18 cellular contexts compared by ENCODE assay signal in genomic region chr9:76516350-76516749, GRCh38. TPM values are rescaled to one million over a fixed set of nuclear protein-coding genes. Genes with fewer than 3 reads are reported as not detected.
A peak's percentile ranks its signal among the peaks of the same experiment; 100 is the strongest.
DNase-seq lines count a peak whose midpoint lies in the region; ATAC-seq, FAIRE-seq and TF ChIP-seq lines count a peak whose summit lies in the region.
"Had no signal": no experiment of that assay in that cellular context is flagged by ENCODE, and none has a peak within 500 bp of the region (broad histone marks: within the 10 kb centered on the region; RNA-seq: fewer than 3 reads in every experiment).

No MANE protein-coding gene starts in this region.

- H3K23ac ChIP-seq in IMR-90 (ENCODE audit: low read depth, low read length) = no peak overlapping the region

- no peak for TF ChIP-seq RAD21 in IMR-90 (IDR thresholded peaks at IDR 0.05; ENCODE audit: low read length)
- TF ChIP-seq RAD21 in K562 (CRISPR knock-in tag; conservative IDR thresholded peaks at IDR 0.05 in 1 of 2, IDR thresholded peaks at IDR 0.05 in 1 of 2) = no peak

- H3K9me3 Mint-ChIP-seq in stimulated activated naive CD8-positive, alpha-beta T cell treated with anti-CD3 and anti-CD28 coated beads, Interleukin-15, amount 100 ng/mL, for 72 hours = peaks cover 0 to 3% of the 10 kb centered on the region in 2 donors
- H3K9me3 Mint-ChIP-seq: activated T-cell treated with anti-CD3 and anti-CD28 coated beads, Interleukin-2, amount 50 U/mL, for 24 hours had no signal

- no peaks in the 10 kb centered on the region for H3K9me1 ChIP-seq in IMR-90 (ENCODE audit: insufficient read depth, low read length)
- H3K9me1 ChIP-seq in K562 (ENCODE audit: control insufficient read depth, insufficient read depth, low read length) = no peaks in the 10 kb centered on the region

- H2AK9ac ChIP-seq in IMR-90 (replicated peaks; ENCODE audit: low read depth, low read length, poor library complexity) = no peak overlapping the region

- H3K4me3 Mint-ChIP-seq in stimulated activated naive CD8-positive, alpha-beta T cell treated with anti-CD3 and anti-CD28 coated beads, Interleukin-15, amount 100 ng/mL, for 72 hours = no peak overlapping the region
- H3K4me3 Mint-ChIP-seq: activated T-cell treated with anti-CD3 and anti-CD28 coated beads, Interleukin-2, amount 50 U/mL, for 24 hours; stimulated activated naive CD8-positive, alpha-beta T cell treated with anti-CD3 and anti-CD28 coated beads, Interleukin-15, Interleukin-2, amounts not matched to agents 100 ng/mL and 50 ng/mL, for 24 hours had no signal

- H3K79me2 ChIP-seq in K562 (ENCODE audit: control insufficient read depth, insufficient read depth, low read length) = no peaks in the 10 kb centered on the region

- H3K9me3 ChIP-seq in IMR-90 (ENCODE audit: control insufficient read depth, insufficient read depth, low read length) (no peaks in the 10 kb centered on the region), K562 (replicated peaks; ENCODE audit: control insufficient read depth, insufficient read depth, low read depth, low read length) (no peaks in the 10 kb centered on the region)

- no peak overlapping the region for H3K14ac ChIP-seq in IMR-90 (replicated peaks; ENCODE audit: low read depth, low read length)

- CTCF ChIA-PET in IMR-90 (lab: Yijun Ruan, JAX) = no interaction called here
- CTCF ChIA-PET in K562 (lab: Yijun Ruan, JAX; ENCODE audit: low intra/inter-chr PET ratio) = no interaction called here

- no peak for TF ChIP-seq EP300 in K562 (IDR thresholded peaks at IDR 0.05; ENCODE audit: low read length)

- H4K20me1 ChIP-seq in IMR-90 (ENCODE audit: insufficient read depth, low read length) (no peaks in the 10 kb centered on the region), K562 (replicated peaks; ENCODE audit: control insufficient read depth, insufficient read depth, low read length) (no peaks in the 10 kb centered on the region)

- dilution Hi-C loops in IMR-90 (cut with HindIII; ENCODE audit: low sequenced_read_pairs, unreplicated experiment) = no loop called here

- peak; percentile 14 for ATAC-seq in stimulated activated naive CD8-positive, alpha-beta T cell treated with anti-CD3 and anti-CD28 coated beads, Interleukin-15, Interleukin-2, amounts not matched to agents 100 U/mL and 50 U/mL, for 24 hours
- ATAC-seq in stimulated activated naive CD8-positive, alpha-beta T cell treated with anti-CD3 and anti-CD28 coated beads, Interleukin-15, amount 100 ng/mL, for 72 hours = no peak
- ATAC-seq in IMR-90 (ENCODE audit: low read depth) = no peak
- ATAC-seq in K562 = no peak
- ATAC-seq in GM21447 (IDR thresholded peaks at IDR 0.05; ENCODE audit: unreplicated experiment) = no peak

- H2AFZ ChIP-seq in IMR-90 (replicated peaks; ENCODE audit: low read length, poor library complexity) = peak overlapping the region; percentile 52
- H2AFZ ChIP-seq in K562 (ENCODE audit: low read depth, low read length) = no peak overlapping the region

- no peak overlapping the region for H3K27ac Mint-ChIP-seq in stimulated activated naive CD8-positive, alpha-beta T cell treated with anti-CD3 and anti-CD28 coated beads, Interleukin-15, amount 100 ng/mL, for 72 hours
- H3K27ac Mint-ChIP-seq: activated T-cell treated with anti-CD3 and anti-CD28 coated beads, Interleukin-2, amount 50 U/mL, for 24 hours; stimulated activated naive CD8-positive, alpha-beta T cell treated with anti-CD3 and anti-CD28 coated beads, Interleukin-15, Interleukin-2, amounts not matched to agents 100 ng/mL and 50 ng/mL, for 24 hours had no signal

- no peak for FAIRE-seq in K562 (lab: Jason Lieb, UNC)
- FAIRE-seq: G401.6, keratinocyte had no signal

- TF ChIP-seq CTCF in IMR-90 (conservative IDR thresholded peaks at IDR 0.05; ENCODE audit: low read depth, low read length) (no peak), K562 (IDR thresholded peaks at IDR 0.05 in 2 of 3, conservative IDR thresholded peaks at IDR 0.05 in 1 of 3; ENCODE audit: insufficient read depth in 2 of 3, low read depth in 1 of 3, low read length in 3 of 3) (no peak)

- POLR2A ChIA-PET in IMR-90 (lab: Charles Lee; ENCODE audit: unreplicated experiment) = no interaction called here
- POLR2A ChIA-PET in K562 (lab: Yijun Ruan, JAX) = no interaction called here

- no peak overlapping the region for H2AK5ac ChIP-seq in IMR-90 (ENCODE audit: low read depth, low read length)

- no peaks in the 10 kb centered on the region for H3K79me1 ChIP-seq in IMR-90 (ENCODE audit: low read depth in 1 of 2, low read length in 2 of 2)

- no peak overlapping the region for H3K4me2 ChIP-seq in IMR-90 (ENCODE audit: low read depth, low read length)
- H3K4me2 ChIP-seq in K562 (ENCODE audit: insufficient read depth, low read length) = no peak overlapping the region

- no peak overlapping the region for H2BK5ac ChIP-seq in IMR-90 (ENCODE audit: low read depth, low read length, poor library complexity, severe bottlenecking)

- WGBS in IMR-90 (ENCODE audit: extremely low coverage in 2 of 2, insufficient read length in 1 of 2), 2 experiments = 70% methylated on average over 3 of the region's 6 CpGs; no CpG with 5 or more reads in 1 of the 2 experiments
- 3% methylated on average over 5 of the region's 6 CpGs for WGBS in K562 (ENCODE audit: insufficient coverage, low coverage, missing lambda C conversion rate)

- H3K4me1 Mint-ChIP-seq in stimulated activated naive CD8-positive, alpha-beta T cell treated with anti-CD3 and anti-CD28 coated beads, Interleukin-15, amount 100 ng/mL, for 72 hours = no peaks in the 10 kb centered on the region

- no peak overlapping the region for H3K18ac ChIP-seq in IMR-90 (ENCODE audit: low read depth, low read length)

- BruUV-seq in IMR-90 (replicated peaks; lab: Mats Ljungman, UMichigan) (no TSS peak), K562 (replicated peaks; lab: Mats Ljungman, UMichigan) (no TSS peak)

- H3K27ac ChIP-seq in IMR-90 (ENCODE audit: insufficient read depth, low read length) (no peak overlapping the region), K562 (ENCODE audit: extremely low read depth, low read depth, low read length) (no peak overlapping the region)
- H3K27ac ChIP-seq: WERI-Rb-1 had no signal

- no peak overlapping the region for H2BK20ac ChIP-seq in IMR-90 (ENCODE audit: low read depth, low read length)

- H3K4ac ChIP-seq in IMR-90 (ENCODE audit: low read depth, low read length) = no peak overlapping the region

- no peaks in the 10 kb centered on the region for H3K27me3 ChIP-seq in IMR-90 (ENCODE audit: control insufficient read depth, insufficient read depth, low read length)
- H3K27me3 ChIP-seq in K562 (ENCODE audit: control insufficient read depth in 2 of 2, insufficient read depth in 2 of 2, low read length in 2 of 2) = no peaks in the 10 kb centered on the region

- peaks cover 18% of the 10 kb centered on the region for H3K27me3 Mint-ChIP-seq in stimulated activated naive CD8-positive, alpha-beta T cell treated with anti-CD3 and anti-CD28 coated beads, Interleukin-15, amount 100 ng/mL, for 72 hours
- H3K27me3 Mint-ChIP-seq: activated T-cell treated with anti-CD3 and anti-CD28 coated beads, Interleukin-2, amount 50 U/mL, for 24 hours; stimulated activated naive CD8-positive, alpha-beta T cell treated with anti-CD3 and anti-CD28 coated beads, Interleukin-15, Interleukin-2, amounts not matched to agents 100 ng/mL and 50 ng/mL, for 24 hours had no signal

- no peak overlapping the region for H2BK120ac ChIP-seq in IMR-90 (ENCODE audit: low read depth, low read length)

- no peak overlapping the region for H4K91ac ChIP-seq in IMR-90 (ENCODE audit: insufficient read depth, low read depth, low read length)

- H3K36me3 ChIP-seq in IMR-90 (ENCODE audit: control insufficient read depth, insufficient read depth, low read length) (no peaks in the 10 kb centered on the region), K562 (ENCODE audit: control insufficient read depth, insufficient read depth, low read length) (no peaks in the 10 kb centered on the region)
- H3K36me3 ChIP-seq: WERI-Rb-1 had no signal

- no peak overlapping the region for H3K9ac ChIP-seq in IMR-90 (ENCODE audit: low read depth, low read length)
- no peak overlapping the region for H3K9ac ChIP-seq in K562 (ENCODE audit: insufficient read depth in 1 of 2, low read depth in 2 of 2, low read length in 2 of 2)

- no peak for TF ChIP-seq POLR2A in IMR-90 (IDR thresholded peaks at IDR 0.05; ENCODE audit: low read depth, low read length)
- TF ChIP-seq POLR2A in K562 (conservative IDR thresholded peaks at IDR 0.05) = no peak

- H4K5ac ChIP-seq in IMR-90 (ENCODE audit: low read depth, low read length) = no peak overlapping the region

- H3K4me1 ChIP-seq in IMR-90 (ENCODE audit: control insufficient read depth, insufficient read depth, low read length) = no peaks in the 10 kb centered on the region
- H3K4me1 ChIP-seq in K562 (replicated peaks in 1 of 2; ENCODE audit: control insufficient read depth in 2 of 2, insufficient read depth in 2 of 2, low read length in 2 of 2) = no peaks in the 10 kb centered on the region; a peak in 1 of 5 replicates

- in situ Hi-C loops in IMR-90 (cut with MboI; ENCODE audit: low sequenced_read_pairs) = no loop called here
- in situ Hi-C loops in K562 (cut with MboI) = no loop called here

- no peak overlapping the region for H4K8ac ChIP-seq in IMR-90 (ENCODE audit: low read depth in 2 of 2, low read length in 2 of 2)

- H3K56ac ChIP-seq in IMR-90 (ENCODE audit: extremely low read depth, insufficient read depth, low read length) = no peak overlapping the region

- H3K4me3 ChIP-seq in IMR-90 (ENCODE audit: insufficient read depth, low read depth, low read length) (no peak overlapping the region), K562 (no peak overlapping the region)

- intact Hi-C loops in IMR-90 (cut with micrococcal nuclease) = no loop called here
- intact Hi-C loops in K562 (cut with micrococcal nuclease) = no loop called here

- H2BK15ac ChIP-seq in IMR-90 (ENCODE audit: low read depth, low read length) = no peak overlapping the region

- DNase-seq in stimulated activated naive CD8-positive, alpha-beta T cell treated with anti-CD3 and anti-CD28 coated beads, Interleukin-15, Interleukin-2, amounts not matched to agents 100 U/mL and 50 U/mL, for 24 hours = no peak
- DNase-seq in stimulated activated naive CD8-positive, alpha-beta T cell treated with anti-CD3 and anti-CD28 coated beads, Interleukin-15, amount 100 ng/mL, for 72 hours = no peak
- DNase-seq in IMR-90 (peak; percentile 10), K562 (ENCODE audit: extremely low read depth in 1 of 4, low spot score in 3 of 4) (peak in 1 of 4 experiments; percentile 3), SHP77 treated with DMSO at 0.1 percent for 48 hours (lab: John Stamatoyannopoulos, UW) (no peak), glomerular visceral epithelial cell (ENCODE audit: extremely low spot score) (no peak), NCI-H187 (lab: John Stamatoyannopoulos, UW) (no peak)
- DNase-seq: activated T-cell treated with anti-CD3 and anti-CD28 coated beads, Interleukin-2, amount 50 U/mL, for 24 hours; amniotic stem cell; NCI-H526 treated with DMSO at 0.1 percent for 48 hours; retina; SIG-M5; stimulated activated CD4-positive, alpha-beta T cell treated with anti-CD3 and anti-CD28 coated beads, Interleukin-4, amount 100 ng/mL, for 24 hours; WERI-Rb-1 had no signal

RNA-seq across cellular contexts. Expression of gene GCNT1, which starts 57.4 kb away (rescaled TPM):
- total RNA-seq in IMR-90 (2012; rRNA removed) (10.0 and 46.6 TPM in 2 replicates), K562 (2014; rRNA removed) (0.04 and 0.05 TPM in 2 replicates), K562 (2014; rRNA removed; fragmentation: Illumina TruSeq; extraction: Trizol) (0.18 and 0.26 TPM in 2 replicates), K562 (2015; rRNA removed; fragmentation: Illumina TruSeq; extraction: Trizol) (0.11 TPM in 2 replicates), K562 (2021) (0.11 and 0.42 TPM in 2 replicates)
- polyA plus RNA-seq in IMR-90 (2012; rRNA removed) (9.3 and 12.5 TPM in 2 replicates), K562 (2011; rRNA removed) (0.07 and 0.71 TPM in 2 replicates), K562 (2014; fragmentation: Illumina TruSeq; extraction: Trizol) (0.06 and 0.10 TPM in 2 replicates), K562 (2014; fragmentation: Nextera tagmentation; extraction: Ambion mirVana) (under 1 TPM; 0.01 to 0.07 TPM), K562 (2014; rRNA removed) (0.04 and 0.07 TPM in 2 replicates)
- 2.9 and 4.5 TPM in 2 replicates for polyA plus RNA-seq in IMR-90 (2012; cell fraction: cytosol; rRNA removed)
- polyA plus RNA-seq in IMR-90 (2012; cell fraction: nucleus; rRNA removed; ENCODE audit: low replicate concordance) = 1.8 and 7.6 TPM in 2 replicates
- total RNA-seq in K562 (2011; cell fraction: chromatin; rRNA removed; ENCODE audit: low replicate concordance) = 0.12 and 0.67 TPM in 2 replicates
- not detected in 2 replicates for total RNA-seq in K562 (2011; cell fraction: nucleolus; rRNA removed)
- total RNA-seq in K562 (2011; cell fraction: nucleoplasm; rRNA removed) = 0.07 TPM in 1 of 2 replicates, not detected in the other
- polyA plus RNA-seq in K562 (2011; cell fraction: cytosol; rRNA removed) = 0.06 and 0.27 TPM in 2 replicates
- polyA plus RNA-seq in K562 (2011; cell fraction: nucleus; rRNA removed) = 0.15 and 0.43 TPM in 2 replicates
- polyA plus RNA-seq in K562 (2012) = 0.62 and 0.65 TPM in 2 replicates
- 0.54 and 1.2 TPM in 2 replicates for polyA minus RNA-seq in K562 (2011; rRNA and poly(A)+ RNA removed)
- polyA minus RNA-seq in K562 (2011; cell fraction: cytosol; rRNA and poly(A)+ RNA removed) = 0.10 TPM in 1 of 2 replicates, not detected in the other
- polyA minus RNA-seq in K562 (2011; cell fraction: nucleus; rRNA and poly(A)+ RNA removed) = 0.22 TPM in 1 of 2 replicates, not detected in the other
